In the genomic region with DNA sequence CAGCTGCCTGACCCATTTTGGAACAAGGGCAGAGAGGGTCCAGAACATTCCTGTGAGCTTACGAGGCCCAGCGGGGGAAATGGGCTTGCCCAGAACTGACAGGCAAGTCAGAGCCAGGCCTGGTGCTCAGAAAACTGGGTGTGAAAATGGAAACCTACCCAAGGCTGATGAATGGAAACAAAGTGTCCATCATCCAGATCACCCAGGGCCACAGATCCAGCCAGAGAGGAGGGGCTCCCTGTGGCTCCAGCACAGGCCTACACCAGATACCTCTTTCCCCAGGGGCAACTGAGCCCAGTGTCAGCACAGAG, we compare ENCODE assay signal across 11 cellular contexts. TPM values are rescaled to one million over a fixed set of nuclear protein-coding genes. Genes with fewer than 3 reads are reported as not detected.
DNase-seq lines count a peak whose midpoint lies in the region; ATAC-seq and TF ChIP-seq lines count a peak whose summit lies in the region.
"Had no signal": no experiment of that assay in that cellular context is flagged by ENCODE, and none has a peak within 500 bp of the region (broad histone marks: within the 10 kb centered on the region; RNA-seq: fewer than 3 reads in every experiment).

No MANE protein-coding gene starts in this region.

- H3K27ac ChIP-seq in ascending aorta (peak overlapping the region; percentile 24 to 92), heart right ventricle (peak overlapping the region in 9 of 10 donors; percentile 14 to 66 (median 49)), tibial artery (peak overlapping the region; percentile 7 to 40), right lobe of liver (no peak overlapping the region)
- H3K27ac ChIP-seq: parathyroid adenoma had no signal

- H3K9me3 ChIP-seq in ascending aorta (no peaks in the 10 kb centered on the region), heart right ventricle (no peaks in the 10 kb centered on the region), tibial artery (no peaks in the 10 kb centered on the region), right lobe of liver (no peaks in the 10 kb centered on the region)

- no peaks in the 10 kb centered on the region for H3K27me3 ChIP-seq in ascending aorta
- H3K27me3 ChIP-seq in heart right ventricle: no peaks in the 10 kb centered on the region
- H3K27me3 ChIP-seq in tibial artery: no peaks in the 10 kb centered on the region
- H3K27me3 ChIP-seq in right lobe of liver: no peaks in the 10 kb centered on the region

- DNase-seq in ascending aorta (ENCODE audit: low spot score in 2 of 2): peak in 1 of 2 donors; percentile 74
- peak in 1 of 2 donors; percentile 40 for DNase-seq in heart right ventricle
- DNase-seq in tibial artery: peak in 1 of 2 donors; percentile 68
- DNase-seq in NCI-H146 treated with DMSO at 0.1 percent for 48 hours (lab: John Stamatoyannopoulos, UW; ENCODE audit: unreplicated experiment): no peak
- no peak for DNase-seq in right lobe of liver
- no peak for DNase-seq in occipital lobe (lab: John Stamatoyannopoulos, UW)
- DNase-seq: activated naive CD8-positive, alpha-beta T cell treated with anti-CD3 and anti-CD28 coated beads for 36 hours; Karpas-422; NCI-H510A treated with DMSO at 0.1 percent for 48 hours; stimulated activated naive CD4-positive, alpha-beta T cell had no signal

- peaks cover 12 to 16% of the 10 kb centered on the region in 2 donors for H3K36me3 ChIP-seq in ascending aorta
- H3K36me3 ChIP-seq in heart right ventricle: peaks cover 0 to 37% (median 7%) of the 10 kb centered on the region in 9 donors
- H3K36me3 ChIP-seq in tibial artery: peaks cover 7 to 24% (median 15%) of the 10 kb centered on the region in 3 donors
- H3K36me3 ChIP-seq in right lobe of liver: peaks cover 0 to 8% (median 4%) of the 10 kb centered on the region in 4 donors

- H3K4me1 ChIP-seq in ascending aorta (peaks cover 0 to 32% of the 10 kb centered on the region in 2 donors), heart right ventricle (peaks cover 28 to 63% (median 53%) of the 10 kb centered on the region in 9 donors), tibial artery (peaks cover 5 to 48% (median 43%) of the 10 kb centered on the region in 4 donors), right lobe of liver (peaks cover 0 to 21% (median 2%) of the 10 kb centered on the region in 4 donors)

- TF ChIP-seq CTCF in ascending aorta (IDR thresholded peaks at IDR 0.05) (no peak), heart right ventricle (IDR thresholded peaks at IDR 0.05) (no peak), tibial artery (IDR thresholded peaks at IDR 0.05) (no peak), right lobe of liver (IDR thresholded peaks at IDR 0.05) (no peak)

- no peak overlapping the region for H3K4me3 ChIP-seq in ascending aorta
- H3K4me3 ChIP-seq in heart right ventricle: no peak overlapping the region
- H3K4me3 ChIP-seq in tibial artery: no peak overlapping the region
- no peak overlapping the region for H3K4me3 ChIP-seq in right lobe of liver

- 36 to 38% methylated on average over 2 of the region's 2 CpGs for whole genome bisulfite sequencing in heart right ventricle, 2 donors
- WGBS in right lobe of liver (ENCODE audit: insufficient coverage, low coverage, low lambda C conversion rate, missing lambda C conversion rate): 80% methylated on average over 1 of the region's 2 CpGs

- no peak for TF ChIP-seq POLR2A in right lobe of liver (IDR thresholded peaks at IDR 0.05)

- intact Hi-C loops in ascending aorta (cut with DNase I) (no loop called here), heart right ventricle (cut with DNase I) (loop anchor here in 7 of 10 donors (10.0 kb wide), 4 partner anchors 122 to 532 kb away; partner anchors contain the start of genes RNF44 (in 5 of the 7) and CDHR2 (in 1 of the 7)), tibial artery (cut with DNase I; ENCODE audit: low total_unique reads) (loop anchor here (10.0 kb wide), 1 partner anchor 232 kb away; the partner anchor contains the start of gene TSPAN17), right lobe of liver (cut with DNase I) (loop anchor here in 1 of 2 donors (10.0 kb wide), 1 partner anchor 242 kb away; no protein-coding TSS in a partner anchor)

- ATAC-seq in heart right ventricle (peak in 6 of 8 donors; percentile 6 to 56 (median 35)), right lobe of liver (no peak)

RNA-seq across cellular contexts. Expression of gene CLTB, which starts 3.1 kb away (rescaled TPM):
- total RNA-seq in ascending aorta (189 TPM), heart right ventricle (100 to 1,000 TPM; 192 to 246 (median 214) TPM), right lobe of liver (10 to 100 TPM; 28.6 to 73.0 (median 31.3) TPM), occipital lobe (42.0 TPM)
- polyA plus RNA-seq in heart right ventricle: 100 to 1,000 TPM; 546 to 569 TPM

RNA-seq across cellular contexts. Expression of gene HIGD2A, which starts 24.7 kb away (rescaled TPM):
- total RNA-seq in ascending aorta (36.7 TPM), heart right ventricle (100 to 1,000 TPM; 198 to 276 (median 228) TPM), right lobe of liver (100 to 1,000 TPM in 2 of 6 experiments, 10 to 100 TPM in 4; 39.0 to 107 (median 56.5) TPM), occipital lobe (26.4 TPM)
- 100 to 1,000 TPM; 325 to 349 TPM for polyA plus RNA-seq in heart right ventricle

RNA-seq across cellular contexts. Expression of gene NOP16, which starts 24.8 kb away (rescaled TPM):
- total RNA-seq in ascending aorta (not detected), heart right ventricle (10 to 100 TPM; 11.3 to 25.9 (median 18.5) TPM), right lobe of liver (10 to 100 TPM; 12.8 to 19.6 (median 17.2) TPM), occipital lobe (5.0 TPM)
- polyA plus RNA-seq in heart right ventricle: 10 to 100 TPM; 59.0 to 84.0 TPM

RNA-seq across cellular contexts. Expression of gene FAF2, which starts 35.0 kb away (rescaled TPM):
- total RNA-seq in ascending aorta (18.7 TPM), heart right ventricle (10 to 100 TPM; 12.8 to 19.9 (median 14.9) TPM), right lobe of liver (10 to 100 TPM; 17.5 to 23.3 (median 19.8) TPM), occipital lobe (32.6 TPM)
- polyA plus RNA-seq in heart right ventricle: 10 to 100 TPM; 10.1 to 10.4 TPM

RNA-seq across cellular contexts. Expression of gene ARL10, which starts 47.9 kb away (rescaled TPM):
- 2.7 TPM for total RNA-seq in ascending aorta
- total RNA-seq in heart right ventricle: 1 to 10 TPM; 2.7 to 9.2 (median 6.7) TPM
- polyA plus RNA-seq in heart right ventricle: 10 to 100 TPM in 1 of 2 donors, 1 to 10 TPM in 1; 1.5 to 12.3 TPM
- total RNA-seq in right lobe of liver: 1 to 10 TPM in 5 of 6 experiments, under 1 TPM in 1; 0.93 to 2.4 (median 1.1) TPM
- total RNA-seq in occipital lobe: 50.5 TPM

Comparison
In these comparisons a context has a peak if more than half of its experiments do, and no peak if none do; other contexts are left out.
1. H3K27ac ChIP-seq: peak in ascending aorta (2 of 2), heart right ventricle (9 of 10) and tibial artery (2 of 2); none in right lobe of liver (0 of 3).
2. ATAC-seq: peak in heart right ventricle (6 of 8); none in right lobe of liver (0 of 4).